In genomic region chr11:66314186-66314501, GRCh38 we compare ENCODE assay signal across 12 cellular contexts. TPM values are rescaled to one million over a fixed set of nuclear protein-coding genes. Genes with fewer than 3 reads are reported as not detected.
DNase-seq lines count a peak whose midpoint lies in the region; ATAC-seq and TF ChIP-seq lines count a peak whose summit lies in the region.
"Had no signal": no experiment of that assay in that cellular context is flagged by ENCODE, and none has a peak within 500 bp of the region (broad histone marks: within the 10 kb centered on the region; RNA-seq: fewer than 3 reads in every experiment).

No MANE protein-coding gene starts in this region.

- peak overlapping the region; percentile 98 for H4K8ac ChIP-seq in mesenchymal stem cell (ENCODE audit: low read length)

- H2AK5ac ChIP-seq in mesenchymal stem cell (ENCODE audit: low read length, severe bottlenecking): peak overlapping the region; percentile 57

- no TSS peak for BruUV-seq in OCI-LY7 (replicated peaks; lab: Mats Ljungman, UMichigan)

- peaks cover 1% of the 10 kb centered on the region for H3K9me3 Mint-ChIP-seq in activated naive CD4-positive, alpha-beta T cell treated with anti-CD3 and anti-CD28 coated beads, Interleukin-2, amount 10 ng/mL, durations not matched to agents 7 days and 5 days
- no peaks in the 10 kb centered on the region for H3K9me3 Mint-ChIP-seq in activated naive CD8-positive, alpha-beta T cell treated with anti-CD3 and anti-CD28 coated beads, Interleukin-2, amount 50 U/mL, for 24 hours

- no peak for TF ChIP-seq POLR2A in thyroid gland (IDR thresholded peaks at IDR 0.05)

- ATAC-seq in activated naive CD8-positive, alpha-beta T cell treated with anti-CD3 and anti-CD28 coated beads, Interleukin-2, amount 50 U/mL, for 24 hours: no peak
- ATAC-seq: body of pancreas had no signal

- H3K9ac ChIP-seq in mesenchymal stem cell (ENCODE audit: low read length): peak overlapping the region; percentile 94

- H4K20me1 ChIP-seq in OCI-LY7 (ENCODE audit: insufficient read depth, low read length): no peaks in the 10 kb centered on the region

- H3K14ac ChIP-seq in mesenchymal stem cell (ENCODE audit: low read length in 2 of 2): no peak overlapping the region

- H3K23ac ChIP-seq in mesenchymal stem cell (ENCODE audit: low read length in 2 of 2): peak overlapping the region in 1 of 2 experiments; percentile 30

- H3K36me3 ChIP-seq in mesenchymal stem cell (ENCODE audit: control insufficient read depth in 1 of 2, insufficient read depth in 2 of 2, low read depth in 1 of 2, low read length in 2 of 2) (peaks cover 8 to 17% of the 10 kb centered on the region in 2 experiments), thyroid gland (no peaks in the 10 kb centered on the region), OCI-LY7 (ENCODE audit: insufficient read depth, low read length) (no peaks in the 10 kb centered on the region)

- H3K18ac ChIP-seq in mesenchymal stem cell (ENCODE audit: low read depth in 1 of 2, low read length in 2 of 2): peak overlapping the region; percentile 76 to 98

- H3K4me1 ChIP-seq in mesenchymal stem cell (ENCODE audit: control insufficient read depth, insufficient read depth, low read depth, low read length) (peaks cover 51% of the 10 kb centered on the region), thyroid gland (peaks cover 6 to 32% of the 10 kb centered on the region in 2 donors), OCI-LY7 (ENCODE audit: insufficient read depth, low read length, poor library complexity, severe bottlenecking) (peaks cover 39% of the 10 kb centered on the region)

- H3K27me3 Mint-ChIP-seq in activated naive CD4-positive, alpha-beta T cell treated with anti-CD3 and anti-CD28 coated beads, Interleukin-2, amount 10 ng/mL, durations not matched to agents 7 days and 5 days: peaks cover 15% of the 10 kb centered on the region
- no peaks in the 10 kb centered on the region for H3K27me3 Mint-ChIP-seq in activated naive CD8-positive, alpha-beta T cell treated with anti-CD3 and anti-CD28 coated beads, Interleukin-2, amount 50 U/mL, for 24 hours

- H3K4me3 Mint-ChIP-seq in activated naive CD4-positive, alpha-beta T cell treated with anti-CD3 and anti-CD28 coated beads, Interleukin-2, amount 10 ng/mL, durations not matched to agents 7 days and 5 days: peak overlapping the region; percentile 85
- H3K4me3 Mint-ChIP-seq in activated naive CD8-positive, alpha-beta T cell treated with anti-CD3 and anti-CD28 coated beads, Interleukin-2, amount 50 U/mL, for 24 hours: peak overlapping the region; percentile 85

- H2BK120ac ChIP-seq in mesenchymal stem cell (ENCODE audit: low read depth, low read length): peak overlapping the region; percentile 94

- POLR2A ChIA-PET in OCI-LY7 (lab: Charles Lee): no interaction called here

- TF ChIP-seq CTCF in thyroid gland (IDR thresholded peaks at IDR 0.05) (no peak), OCI-LY7 (conservative IDR thresholded peaks at IDR 0.05; ENCODE audit: low read length) (no peak)

- peaks cover 60% of the 10 kb centered on the region for H3K4me1 Mint-ChIP-seq in activated naive CD4-positive, alpha-beta T cell treated with anti-CD3 and anti-CD28 coated beads, Interleukin-2, amount 10 ng/mL, durations not matched to agents 7 days and 5 days
- H3K4me1 Mint-ChIP-seq in activated naive CD8-positive, alpha-beta T cell treated with anti-CD3 and anti-CD28 coated beads, Interleukin-2, amount 50 U/mL, for 24 hours: peaks cover 59% of the 10 kb centered on the region

- no peak overlapping the region for H3K27ac ChIP-seq in mesenchymal stem cell (ENCODE audit: low read length, poor library complexity, severe bottlenecking)
- peak overlapping the region in 2 of 3 donors; percentile 8 to 73 for H3K27ac ChIP-seq in thyroid gland
- no peak overlapping the region for H3K27ac ChIP-seq in OCI-LY7 (ENCODE audit: low read depth, low read length, poor library complexity, severe bottlenecking)

- H3K9me3 ChIP-seq in mesenchymal stem cell (ENCODE audit: control insufficient read depth, low read length) (no peaks in the 10 kb centered on the region), thyroid gland (no peaks in the 10 kb centered on the region), OCI-LY7 (ENCODE audit: low read length) (no peaks in the 10 kb centered on the region)
- H3K9me3 ChIP-seq: body of pancreas had no signal

- H2AFZ ChIP-seq in mesenchymal stem cell (ENCODE audit: low read depth, low read length): no peak overlapping the region
- no peak overlapping the region for H2AFZ ChIP-seq in OCI-LY7 (ENCODE audit: low read length)

- H2BK12ac ChIP-seq in mesenchymal stem cell (ENCODE audit: low read length in 2 of 2): peak overlapping the region in 1 of 2 experiments; percentile 86

- H3K27me3 ChIP-seq in mesenchymal stem cell (ENCODE audit: control insufficient read depth in 1 of 2, insufficient read depth in 1 of 2, low read length in 2 of 2) (no peaks in the 10 kb centered on the region), thyroid gland (peaks cover 3% of the 10 kb centered on the region)
- H3K27me3 ChIP-seq: body of pancreas had no signal

- no peak for DNase-seq in activated naive CD4-positive, alpha-beta T cell treated with anti-CD3 and anti-CD28 coated beads, Interleukin-2, amount 10 ng/mL, durations not matched to agents 7 days and 5 days
- no peak for DNase-seq in activated naive CD4-positive, alpha-beta T cell treated with anti-CD3 and anti-CD28 coated beads, Interleukin-2, amount 50 U/mL, for 16 hours
- DNase-seq in activated naive CD8-positive, alpha-beta T cell treated with anti-CD3 and anti-CD28 coated beads, Interleukin-2, amount 50 U/mL, for 24 hours: no peak
- no peak for DNase-seq in mesenchymal stem cell
- DNase-seq in thyroid gland: no peak
- no peak for DNase-seq in COLO668 (lab: John Stamatoyannopoulos, UW; ENCODE audit: unreplicated experiment)
- no peak for DNase-seq in OCI-LY7 (ENCODE audit: low spot score)
- no peak for DNase-seq in DMS53 treated with DMSO at 0.1 percent for 48 hours (lab: John Stamatoyannopoulos, UW; ENCODE audit: unreplicated experiment)
- DNase-seq: body of pancreas, NCI-H2171 treated with DMSO at 0.1 percent for 48 hours had no signal

- peak overlapping the region in 1 of 2 experiments; percentile 99 for H3K4me3 ChIP-seq in mesenchymal stem cell (ENCODE audit: insufficient read depth in 1 of 2, low read depth in 1 of 2, low read length in 2 of 2)
- no peak overlapping the region for H3K4me3 ChIP-seq in thyroid gland (replicated peaks in 1 of 3)
- no peak overlapping the region for H3K4me3 ChIP-seq in OCI-LY7 (ENCODE audit: low read depth, low read length, poor library complexity, severe bottlenecking)
- H3K4me3 ChIP-seq: body of pancreas had no signal

- intact Hi-C loops in thyroid gland (cut with DNase I): no loop called here
- intact Hi-C loops in OCI-LY7 (cut with micrococcal nuclease; ENCODE audit: unreplicated experiment): loop anchor here (5.0 kb wide), 1 partner anchor 33 kb away; the partner anchor contains the start of genes B4GAT1 and BRMS1

- H2BK5ac ChIP-seq in mesenchymal stem cell (ENCODE audit: low read depth, low read length, poor library complexity, severe bottlenecking): no peak overlapping the region

- H3K79me2 ChIP-seq in OCI-LY7 (ENCODE audit: insufficient read depth, low read depth, low read length): no peaks in the 10 kb centered on the region

- peaks cover 5% of the 10 kb centered on the region for H3K79me1 ChIP-seq in mesenchymal stem cell (replicated peaks; ENCODE audit: low read length, poor library complexity, severe bottlenecking)

- H4K91ac ChIP-seq in mesenchymal stem cell (ENCODE audit: low read length): peak overlapping the region; percentile 96

- CTCF ChIA-PET in activated naive CD4-positive, alpha-beta T cell treated with anti-CD3 and anti-CD28 coated beads, Interleukin-2, amount 10 ng/mL, durations not matched to agents 7 days and 5 days (lab: Charles Lee): interaction anchor here (6.6 kb wide), 1 partner anchor 74 kb away, joined by 80 read pairs; no protein-coding TSS in a partner anchor
- CTCF ChIA-PET in OCI-LY7 (lab: Charles Lee; ENCODE audit: unreplicated experiment): no interaction called here

- peak overlapping the region; percentile 100 for H3K27ac Mint-ChIP-seq in activated naive CD4-positive, alpha-beta T cell treated with anti-CD3 and anti-CD28 coated beads, Interleukin-2, amount 10 ng/mL, durations not matched to agents 7 days and 5 days
- H3K27ac Mint-ChIP-seq in activated naive CD8-positive, alpha-beta T cell treated with anti-CD3 and anti-CD28 coated beads, Interleukin-2, amount 50 U/mL, for 24 hours: peak overlapping the region; percentile 94

- no peak overlapping the region for H2BK15ac ChIP-seq in mesenchymal stem cell (ENCODE audit: low read depth, poor library complexity, severe bottlenecking)

- H3K9me2 ChIP-seq in OCI-LY7 (ENCODE audit: insufficient read depth, low read length): no peaks in the 10 kb centered on the region

- H3K4me2 ChIP-seq in mesenchymal stem cell (ENCODE audit: low read length, poor library complexity, severe bottlenecking): no peak overlapping the region
- H3K4me2 ChIP-seq in OCI-LY7 (ENCODE audit: low read length): no peak overlapping the region

- peak overlapping the region; percentile 90 to 97 for H3K4ac ChIP-seq in mesenchymal stem cell (ENCODE audit: low read depth in 1 of 2, low read length in 2 of 2)

- WGBS in mesenchymal stem cell: no CpG with 5 or more reads among the region's 1 CpG
- WGBS in thyroid gland, 2 donors: 76 to 79% methylated on average over 1 of the region's 1 CpG

- H3K36me3 Mint-ChIP-seq in activated naive CD4-positive, alpha-beta T cell treated with anti-CD3 and anti-CD28 coated beads, Interleukin-2, amount 10 ng/mL, durations not matched to agents 7 days and 5 days: peaks cover 11% of the 10 kb centered on the region
- peaks cover 1% of the 10 kb centered on the region for H3K36me3 Mint-ChIP-seq in activated naive CD8-positive, alpha-beta T cell treated with anti-CD3 and anti-CD28 coated beads, Interleukin-2, amount 50 U/mL, for 24 hours (ENCODE audit: low read depth)

RNA-seq across cellular contexts. Expression of gene CD248, which starts 2.7 kb away (rescaled TPM):
- 318 TPM for polyA plus RNA-seq in mesenchymal stem cell (2013, experiment 1 of 2)
- polyA plus RNA-seq in mesenchymal stem cell (2013, experiment 2 of 2): 313 TPM
- 10 to 100 TPM in 1 of 4 donors, 1 to 10 TPM in 3; 4.6 to 24.8 (median 6.6) TPM for total RNA-seq in thyroid gland
- total RNA-seq in OCI-LY7 (2014; rRNA removed; shearing (Covaris generic)): 0.08 TPM in 1 of 2 replicates, not detected in the other
- 0.18 and 0.46 TPM in 2 replicates for total RNA-seq in OCI-LY7 (2022)
- total RNA-seq: H4 had no signal

RNA-seq across cellular contexts. Expression of gene RIN1, which starts 22.1 kb away (rescaled TPM):
- 29.1 TPM for polyA plus RNA-seq in mesenchymal stem cell (2013, experiment 1 of 2)
- 26.9 TPM for polyA plus RNA-seq in mesenchymal stem cell (2013, experiment 2 of 2)
- total RNA-seq in thyroid gland: 1 to 10 TPM; 1.3 to 7.9 (median 2.2) TPM
- 1.2 and 1.6 TPM in 2 replicates for total RNA-seq in OCI-LY7 (2014; rRNA removed; shearing (Covaris generic))
- 2.9 and 3.7 TPM in 2 replicates for total RNA-seq in OCI-LY7 (2022)

RNA-seq across cellular contexts. Expression of gene TMEM151A, which starts 22.4 kb away (rescaled TPM):
- polyA plus RNA-seq in mesenchymal stem cell (2013, experiment 1 of 2): 0.44 TPM
- polyA plus RNA-seq in mesenchymal stem cell (2013, experiment 2 of 2): 0.38 TPM
- 1 to 10 TPM in 1 of 4 donors, under 1 TPM in 2, not detected in 1; 0.20 to 1.1 (median 0.22) TPM for total RNA-seq in thyroid gland
- not detected in 2 replicates for total RNA-seq in OCI-LY7 (2014; rRNA removed; shearing (Covaris generic))
- total RNA-seq in OCI-LY7 (2022): not detected in 2 replicates
- total RNA-seq: T-helper 1 cell treated with Interleukin-12 subunit alpha and Interleukin-12 subunit beta and Interleukin-4 antibody, amounts not matched to agents 30 ng/mL and 1 ng/mL, for 36 hours had no signal

RNA-seq across cellular contexts. Expression of gene YIF1A, which starts 25.2 kb away (rescaled TPM):
- polyA plus RNA-seq in mesenchymal stem cell (2013, experiment 1 of 2): 314 TPM
- 328 TPM for polyA plus RNA-seq in mesenchymal stem cell (2013, experiment 2 of 2)
- total RNA-seq in thyroid gland: 100 to 1,000 TPM in 3 of 4 donors, 10 to 100 TPM in 1; 77.7 to 168 (median 118) TPM
- total RNA-seq in OCI-LY7 (2014; rRNA removed; shearing (Covaris generic)): 63.9 and 73.4 TPM in 2 replicates
- 44.9 and 57.2 TPM in 2 replicates for total RNA-seq in OCI-LY7 (2022)

RNA-seq across cellular contexts. Expression of gene BRMS1, which starts 30.8 kb away (rescaled TPM):
- 37.1 TPM for polyA plus RNA-seq in mesenchymal stem cell (2013, experiment 1 of 2)
- polyA plus RNA-seq in mesenchymal stem cell (2013, experiment 2 of 2): 35.4 TPM
- 10 to 100 TPM; 41.4 to 64.4 (median 53.8) TPM for total RNA-seq in thyroid gland
- 43.8 and 56.2 TPM in 2 replicates for total RNA-seq in OCI-LY7 (2014; rRNA removed; shearing (Covaris generic))
- 35.9 and 43.1 TPM in 2 replicates for total RNA-seq in OCI-LY7 (2022)

Comparison
In these comparisons a context has a peak if more than half of its experiments do, and no peak if none do; other contexts are left out.
1. H3K27ac ChIP-seq: peak in thyroid gland (2 of 3); none in mesenchymal stem cell (single experiment) and OCI-LY7 (single experiment).